Comparison of ENCODE assay signal across 10 cellular contexts in genomic region chr7:41699532-41699931, GRCh38. TPM values are rescaled to one million over a fixed set of nuclear protein-coding genes. Genes with fewer than 3 reads are reported as not detected.
A peak's percentile ranks its signal among the peaks of the same experiment; 100 is the strongest.
DNase-seq lines count a peak whose midpoint lies in the region; ATAC-seq, FAIRE-seq and TF ChIP-seq lines count a peak whose summit lies in the region.
"Had no signal": no experiment of that assay in that cellular context is flagged by ENCODE, and none has a peak within 500 bp of the region (broad histone marks: within the 10 kb centered on the region; RNA-seq: fewer than 3 reads in every experiment).

No MANE protein-coding gene starts in this region.

- H3K4me3 ChIP-seq in AG04449 (ENCODE audit: low read depth, low read length) (peak overlapping the region; percentile 91), fibroblast of the aortic adventitia (ENCODE audit: low read depth, low read length) (peak overlapping the region; percentile 86), neural cell (ENCODE audit: low read length) (peak overlapping the region; percentile 53)

- H3K36me3 ChIP-seq in neural cell (ENCODE audit: insufficient read depth, low read length) = no peaks in the 10 kb centered on the region

- H3K9me2 ChIP-seq in neural cell (ENCODE audit: insufficient read depth, low read length) = no peaks in the 10 kb centered on the region

- H4K20me1 ChIP-seq in neural cell (ENCODE audit: insufficient read depth) = no peaks in the 10 kb centered on the region

- no peak overlapping the region for H3K9ac ChIP-seq in neural cell (ENCODE audit: low read length)

- no peak for TF ChIP-seq EP300 in neural cell (conservative IDR thresholded peaks at IDR 0.05; ENCODE audit: poor library complexity, severe bottlenecking)

- TF ChIP-seq RAD21 in neural cell (conservative IDR thresholded peaks at IDR 0.05) = no peak

- POLR2A ChIA-PET in AG04449 (lab: Yijun Ruan, JAX) (interaction anchor here (0.5 to 1.7 kb wide), 6 partner anchors 187 to 934 kb away, joined by 3 to 8 read pairs (median 4); no protein-coding TSS in a partner anchor), RWPE1 (lab: Yijun Ruan, JAX; ENCODE audit: low non-redundant PET) (no interaction called here)

- H3F3A ChIP-seq in neural cell (ENCODE audit: insufficient read depth, low read length, poor library complexity, severe bottlenecking) = no peaks in the 10 kb centered on the region

- peaks cover 50% of the 10 kb centered on the region for H3K27me3 ChIP-seq in neural cell (ENCODE audit: insufficient read depth, low read depth, low read length)

- no peak for ATAC-seq in GM18502 (IDR thresholded peaks at IDR 0.05; ENCODE audit: poor library complexity, unreplicated experiment)

- TF ChIP-seq CTCF in AG04449 (IDR thresholded peaks at IDR 0.05; ENCODE audit: insufficient read depth, low read length, missing control alignments) (no peak), RWPE1 (conservative IDR thresholded peaks at IDR 0.05; ENCODE audit: low read depth) (no peak), fibroblast of the aortic adventitia (IDR thresholded peaks at IDR 0.05; ENCODE audit: insufficient read depth, low read length) (no peak), neural cell (IDR thresholded peaks at IDR 0.05; ENCODE audit: poor library complexity, severe bottlenecking) (no peak), D721Med (IDR thresholded peaks at IDR 0.05; ENCODE audit: insufficient read depth, missing control alignments) (no peak)

- CTCF ChIA-PET in AG04449 (lab: Yijun Ruan, JAX) (interaction anchor here (2.1 kb wide), 1 partner anchor 1467 kb away, joined by 5 read pairs; no protein-coding TSS in a partner anchor), RWPE1 (lab: Yijun Ruan, JAX) (no interaction called here)

- no peak for FAIRE-seq in D721Med (lab: Jason Lieb, UNC)

- no peak overlapping the region for H2AFZ ChIP-seq in neural cell (ENCODE audit: low read depth, low read length)

- no peaks in the 10 kb centered on the region for H3K9me3 ChIP-seq in neural cell (ENCODE audit: low read length)

- H3K27ac ChIP-seq in RWPE1 (peak overlapping the region; percentile 43), neural cell (ENCODE audit: low read length) (no peak overlapping the region)

- H3K4me2 ChIP-seq in neural cell (ENCODE audit: low read length) = peak overlapping the region; percentile 29

- DNase-seq in AG04449 (ENCODE audit: low read depth, low spot score) (no peak), RWPE1 (ENCODE audit: low spot score) (no peak), fibroblast of the aortic adventitia (ENCODE audit: low read depth) (peak; percentile 51), DMS53 (lab: John Stamatoyannopoulos, UW) (no peak), D721Med (ENCODE audit: insufficient read length, low spot score) (no peak), RPMI8226 (no peak)
- DNase-seq: CD4-positive, CD25-positive, alpha-beta regulatory T cell; left cardiac atrium had no signal

- H3K79me2 ChIP-seq in neural cell (replicated peaks; ENCODE audit: insufficient read depth, low read length) = no peaks in the 10 kb centered on the region

TF ChIP-seq in neural cell, 6 proteins besides CTCF, POLR2A, EP300 and RAD21:
- TF ChIP-seq EZH2 (IDR thresholded peaks at IDR 0.05; ENCODE audit: borderline replicate concordance, insufficient read depth, low read length, poor library complexity, severe bottlenecking) (no peak), SMC3 (conservative IDR thresholded peaks at IDR 0.05; ENCODE audit: poor library complexity) (no peak), MXI1 (conservative IDR thresholded peaks at IDR 0.05; ENCODE audit: poor library complexity, severe bottlenecking) (no peak), POLR2AphosphoS5 (IDR thresholded peaks at IDR 0.05) (no peak), TAF1 (IDR thresholded peaks at IDR 0.05; ENCODE audit: low read depth) (no peak)
- TF ChIP-seq, protein P1, sequence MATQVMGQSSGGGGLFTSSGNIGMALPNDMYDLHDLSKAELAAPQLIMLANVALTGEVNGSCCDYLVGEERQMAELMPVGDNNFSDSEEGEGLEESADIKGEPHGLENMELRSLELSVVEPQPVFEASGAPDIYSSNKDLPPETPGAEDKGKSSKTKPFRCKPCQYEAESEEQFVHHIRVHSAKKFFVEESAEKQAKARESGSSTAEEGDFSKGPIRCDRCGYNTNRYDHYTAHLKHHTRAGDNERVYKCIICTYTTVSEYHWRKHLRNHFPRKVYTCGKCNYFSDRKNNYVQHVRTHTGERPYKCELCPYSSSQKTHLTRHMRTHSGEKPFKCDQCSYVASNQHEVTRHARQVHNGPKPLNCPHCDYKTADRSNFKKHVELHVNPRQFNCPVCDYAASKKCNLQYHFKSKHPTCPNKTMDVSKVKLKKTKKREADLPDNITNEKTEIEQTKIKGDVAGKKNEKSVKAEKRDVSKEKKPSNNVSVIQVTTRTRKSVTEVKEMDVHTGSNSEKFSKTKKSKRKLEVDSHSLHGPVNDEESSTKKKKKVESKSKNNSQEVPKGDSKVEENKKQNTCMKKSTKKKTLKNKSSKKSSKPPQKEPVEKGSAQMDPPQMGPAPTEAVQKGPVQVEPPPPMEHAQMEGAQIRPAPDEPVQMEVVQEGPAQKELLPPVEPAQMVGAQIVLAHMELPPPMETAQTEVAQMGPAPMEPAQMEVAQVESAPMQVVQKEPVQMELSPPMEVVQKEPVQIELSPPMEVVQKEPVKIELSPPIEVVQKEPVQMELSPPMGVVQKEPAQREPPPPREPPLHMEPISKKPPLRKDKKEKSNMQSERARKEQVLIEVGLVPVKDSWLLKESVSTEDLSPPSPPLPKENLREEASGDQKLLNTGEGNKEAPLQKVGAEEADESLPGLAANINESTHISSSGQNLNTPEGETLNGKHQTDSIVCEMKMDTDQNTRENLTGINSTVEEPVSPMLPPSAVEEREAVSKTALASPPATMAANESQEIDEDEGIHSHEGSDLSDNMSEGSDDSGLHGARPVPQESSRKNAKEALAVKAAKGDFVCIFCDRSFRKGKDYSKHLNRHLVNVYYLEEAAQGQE (IDR thresholded peaks at IDR 0.05; ENCODE audit: borderline replicate concordance) = no peak

RNA-seq across cellular contexts. Expression of gene INHBA, which starts 3.4 kb away (rescaled TPM):
- total RNA-seq in fibroblast of the aortic adventitia (ENCODE audit: low replicate concordance) = 14.7 and 20.0 TPM in 2 replicates
- 0.19 and 0.30 TPM in 2 replicates for polyA plus RNA-seq in neural cell
- 0.24 and 0.35 TPM in 2 replicates for polyA minus RNA-seq in neural cell
- total RNA-seq: CD4-positive, CD25-positive, alpha-beta regulatory T cell had no signal
- polyA plus RNA-seq: CD4-positive, CD25-positive, alpha-beta regulatory T cell had no signal
